ENCODE assay signal across 12 cellular contexts in the genomic region with DNA sequence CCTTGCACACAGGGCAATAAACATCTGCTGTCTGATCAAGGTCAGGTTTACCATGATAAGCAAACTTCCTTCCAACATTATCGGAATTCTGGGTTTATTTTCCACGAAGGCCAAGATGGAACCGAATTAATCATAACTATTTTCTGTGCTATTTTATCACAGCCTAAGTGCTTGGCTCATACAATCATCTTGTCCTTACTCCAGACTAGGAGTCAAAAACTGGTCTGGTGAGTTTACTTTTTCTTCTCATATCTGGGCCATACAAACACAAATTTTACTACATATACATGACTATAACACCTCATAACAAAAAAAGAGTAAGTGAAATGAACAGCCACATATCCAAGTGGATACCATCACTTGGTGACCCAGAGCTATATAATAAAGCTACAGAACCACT. TPM values are rescaled to one million over a fixed set of nuclear protein-coding genes. Genes with fewer than 3 reads are reported as not detected.
DNase-seq lines count a peak whose midpoint lies in the region; ATAC-seq and TF ChIP-seq lines count a peak whose summit lies in the region.
"Had no signal": no experiment of that assay in that cellular context is flagged by ENCODE, and none has a peak within 500 bp of the region (broad histone marks: within the 10 kb centered on the region; RNA-seq: fewer than 3 reads in every experiment).

No MANE protein-coding gene starts in this region.

- peak in 1 of 2 donors; percentile 14 for TF ChIP-seq EP300 in tibial nerve (IDR thresholded peaks at IDR 0.05)

- H3K9me3 ChIP-seq in Peyer's patch (no peaks in the 10 kb centered on the region), tibial nerve (no peaks in the 10 kb centered on the region)

- no peak overlapping the region for H3K27ac Mint-ChIP-seq in nephron progenitor cell
- H3K27ac Mint-ChIP-seq: activated CD8-positive, alpha-beta memory T cell treated with anti-CD3 and anti-CD28 coated beads, Interleukin-2, amount 10 ng/mL, durations not matched to agents 7 days and 5 days; stimulated activated naive CD8-positive, alpha-beta T cell treated with anti-CD3 and anti-CD28 coated beads, Interleukin-15, Interleukin-2, amounts not matched to agents 100 ng/mL and 50 ng/mL, for 24 hours; T-helper 2 cell treated with Interferon-gamma antibody and Interleukin-4, amounts not matched to agents 5 μg/mL and 100 μg/mL, for 36 hours had no signal

- WGBS in tibial nerve, 2 donors = 24 to 29% methylated on average over 3 of the region's 3 CpGs

- H3K36me3 ChIP-seq in Peyer's patch (no peaks in the 10 kb centered on the region), tibial nerve (no peaks in the 10 kb centered on the region)

- H3K4me1 ChIP-seq in Peyer's patch (peaks cover 0 to 8% (median 3%) of the 10 kb centered on the region in 4 donors), tibial nerve (peaks cover 0 to 68% (median 14%) of the 10 kb centered on the region in 4 donors)

- peak overlapping the region in 3 of 4 donors; percentile 20 to 64 (median 39) for H3K4me3 ChIP-seq in Peyer's patch
- H3K4me3 ChIP-seq in tibial nerve = peak overlapping the region; percentile 52 to 96 (median 84)

- peak overlapping the region; percentile 79 for H3K4me3 Mint-ChIP-seq in nephron progenitor cell
- H3K4me3 Mint-ChIP-seq: activated CD8-positive, alpha-beta memory T cell treated with anti-CD3 and anti-CD28 coated beads, Interleukin-2, amount 10 ng/mL, durations not matched to agents 7 days and 5 days; stimulated activated naive CD8-positive, alpha-beta T cell treated with anti-CD3 and anti-CD28 coated beads, Interleukin-15, Interleukin-2, amounts not matched to agents 100 ng/mL and 50 ng/mL, for 24 hours had no signal

- TF ChIP-seq CTCF in Peyer's patch (IDR thresholded peaks at IDR 0.05) = no peak
- TF ChIP-seq CTCF in nephron progenitor cell (IDR thresholded peaks at IDR 0.05) = no peak
- no peak for TF ChIP-seq CTCF in tibial nerve (IDR thresholded peaks at IDR 0.05)

- peaks cover 28% of the 10 kb centered on the region for H3K27me3 Mint-ChIP-seq in nephron progenitor cell (ENCODE audit: low read depth, poor library complexity)

- no peak for TF ChIP-seq POLR2A in Peyer's patch (IDR thresholded peaks at IDR 0.05)
- no peak for TF ChIP-seq POLR2A in tibial nerve (IDR thresholded peaks at IDR 0.05)

- no peaks in the 10 kb centered on the region for H3K27me3 ChIP-seq in Peyer's patch
- no peaks in the 10 kb centered on the region for H3K27me3 ChIP-seq in tibial nerve

- no peaks in the 10 kb centered on the region for H3K9me3 Mint-ChIP-seq in nephron progenitor cell
- H3K9me3 Mint-ChIP-seq: stimulated activated naive CD8-positive, alpha-beta T cell treated with anti-CD3 and anti-CD28 coated beads, Interleukin-15, Interleukin-2, amounts not matched to agents 100 ng/mL and 50 ng/mL, for 24 hours; T-helper 2 cell treated with Interferon-gamma antibody and Interleukin-4, amounts not matched to agents 5 μg/mL and 100 μg/mL, for 36 hours had no signal

- no peak for DNase-seq in Peyer's patch
- DNase-seq in dermis blood vessel endothelial cell = peak; percentile 32
- DNase-seq in nephron progenitor cell = no peak
- no peak for DNase-seq in tibial nerve (ENCODE audit: low spot score in 2 of 2)
- no peak for DNase-seq in stimulated activated CD4-positive, alpha-beta T cell treated with anti-CD3 and anti-CD28 coated beads, Interleukin-15, amount 100 ng/mL, for 24 hours
- DNase-seq: activated CD8-positive, alpha-beta memory T cell treated with anti-CD3 and anti-CD28 coated beads, Interleukin-2, amount 10 ng/mL, durations not matched to agents 7 days and 5 days; anterior cingulate cortex; NCI-H1694 treated with DMSO at 0.1 percent for 48 hours had no signal

- ATAC-seq in HG02571 (IDR thresholded peaks at IDR 0.05; ENCODE audit: unreplicated experiment) = no peak
- ATAC-seq in GM21786 (IDR thresholded peaks at IDR 0.05; ENCODE audit: unreplicated experiment) = no peak
- ATAC-seq: activated CD8-positive, alpha-beta memory T cell treated with anti-CD3 and anti-CD28 coated beads, Interleukin-2, amount 10 ng/mL, durations not matched to agents 7 days and 5 days had no signal

- H3K27ac ChIP-seq in Peyer's patch (peak overlapping the region in 1 of 4 donors; percentile 89), tibial nerve (peak overlapping the region in 3 of 4 donors; percentile 79 to 95 (median 92))

- peaks cover 42% of the 10 kb centered on the region for H3K4me1 Mint-ChIP-seq in nephron progenitor cell

- H3K36me3 Mint-ChIP-seq in nephron progenitor cell (ENCODE audit: low read depth) = no peaks in the 10 kb centered on the region
- H3K36me3 Mint-ChIP-seq: activated CD8-positive, alpha-beta memory T cell treated with anti-CD3 and anti-CD28 coated beads, Interleukin-2, amount 10 ng/mL, durations not matched to agents 7 days and 5 days had no signal

RNA-seq across cellular contexts. Expression of gene FBN1, which starts 2.3 kb away (rescaled TPM):
- total RNA-seq in Peyer's patch (100 to 1,000 TPM in 1 of 4 donors, 10 to 100 TPM in 3; 21.4 to 257 (median 60.9) TPM), dermis blood vessel endothelial cell (122 and 163 TPM in 2 replicates), tibial nerve (100 to 1,000 TPM; 144 to 293 (median 234) TPM)
